25 cellular contexts compared by ENCODE assay signal in genomic region chr17:74497471-74497870, GRCh38. TPM values are rescaled to one million over a fixed set of nuclear protein-coding genes. Genes with fewer than 3 reads are reported as not detected.
DNase-seq lines count a peak whose midpoint lies in the region; ATAC-seq and TF ChIP-seq lines count a peak whose summit lies in the region.
"Had no signal": no experiment of that assay in that cellular context is flagged by ENCODE, and none has a peak within 500 bp of the region (broad histone marks: within the 10 kb centered on the region; RNA-seq: fewer than 3 reads in every experiment).

No MANE protein-coding gene starts in this region.

- H3K4me1 Mint-ChIP-seq in mesothelial cell of epicardium, result no peaks in the 10 kb centered on the region

- H3K27ac Mint-ChIP-seq in mesothelial cell of epicardium, result no peak overlapping the region

- 62 to 67% methylated on average over 5 of the region's 5 CpGs for WGBS in heart right ventricle, 2 donors

- H3K9me3 Mint-ChIP-seq in mesothelial cell of epicardium, result no peaks in the 10 kb centered on the region
- H3K9me3 Mint-ChIP-seq: CD4-positive, alpha-beta memory T cell had no signal

- H3K4me1 ChIP-seq in Peyer's patch (no peaks in the 10 kb centered on the region), heart right ventricle (no peaks in the 10 kb centered on the region)
- H3K4me1 ChIP-seq: A549, BE2C, Caco-2, SJSA1 had no signal

- no peak for TF ChIP-seq CTCF in Peyer's patch (IDR thresholded peaks at IDR 0.05)
- no peak for TF ChIP-seq CTCF in heart right ventricle (IDR thresholded peaks at IDR 0.05)
- TF ChIP-seq CTCF in mesothelial cell of epicardium (IDR thresholded peaks at IDR 0.05; ENCODE audit: unreplicated experiment), result no peak

- DNase-seq in activated effector memory CD4-positive, alpha-beta T cell treated with anti-CD3 and anti-CD28 coated beads, Interleukin-2, amount 50 U/mL, for 16 hours, result peak; percentile 19
- no peak for DNase-seq in activated effector memory CD4-positive, alpha-beta T cell treated with Interleukin-2 at 50 U/mL for 16 hours
- DNase-seq in Peyer's patch, result peak in 2 of 3 donors; percentile 4 to 38
- DNase-seq in islet precursor cell, result peak; percentile 40
- peak; percentile 34 for DNase-seq in ureter (ENCODE audit: low spot score)
- no peak for DNase-seq in heart right ventricle
- no peak for DNase-seq in mesothelial cell of epicardium (ENCODE audit: low spot score in 2 of 2, unreplicated experiment in 2 of 2)
- DNase-seq in HuH-7.5 (ENCODE audit: low spot score), result no peak
- DNase-seq: BE2C; Caco-2; CD4-positive, alpha-beta memory T cell; DND-41; H7; Kasumi-1; NCI-H1048; NCI-H1436; NCI-H1930; NCI-H345; NCI-H524; NCI-H82; OCI-M1 had no signal

- H3K4me3 ChIP-seq in Peyer's patch, result no peak overlapping the region
- H3K4me3 ChIP-seq in heart right ventricle, result no peak overlapping the region
- H3K4me3 ChIP-seq: A549, SJSA1 had no signal

- no peak for TF ChIP-seq POLR2A in Peyer's patch (IDR thresholded peaks at IDR 0.05)

- no peak overlapping the region for H3K4me3 Mint-ChIP-seq in mesothelial cell of epicardium
- H3K4me3 Mint-ChIP-seq: CD4-positive, alpha-beta memory T cell had no signal

- H3K36me3 ChIP-seq in Peyer's patch, result no peaks in the 10 kb centered on the region
- H3K36me3 ChIP-seq in heart right ventricle, result no peaks in the 10 kb centered on the region
- H3K36me3 ChIP-seq: BE2C, SJSA1 had no signal

- H3K27me3 Mint-ChIP-seq in mesothelial cell of epicardium (ENCODE audit: low read depth), result peaks cover 33% of the 10 kb centered on the region

- H3K27me3 ChIP-seq in Peyer's patch, result no peaks in the 10 kb centered on the region
- H3K27me3 ChIP-seq in heart right ventricle, result peaks cover 0 to 7% (median 0%) of the 10 kb centered on the region in 7 donors
- H3K27me3 ChIP-seq: SJSA1 had no signal

- H3K9me3 ChIP-seq in Peyer's patch (no peaks in the 10 kb centered on the region), heart right ventricle (no peaks in the 10 kb centered on the region)
- H3K9me3 ChIP-seq: A549, BE2C, Caco-2, SJSA1 had no signal

- no peaks in the 10 kb centered on the region for H3K36me3 Mint-ChIP-seq in mesothelial cell of epicardium
- H3K36me3 Mint-ChIP-seq: CD4-positive, alpha-beta memory T cell had no signal

- ATAC-seq in heart right ventricle, result no peak
- ATAC-seq: A549, Right ventricle myocardium inferior had no signal

- no peak overlapping the region for H3K27ac ChIP-seq in Peyer's patch
- no peak overlapping the region for H3K27ac ChIP-seq in heart right ventricle
- H3K27ac ChIP-seq: A549, SJSA1 had no signal

- intact Hi-C loops in heart right ventricle (cut with DNase I), result loop anchor here in 2 of 10 donors (10.0 kb wide), 2 partner anchors 123 to 193 kb away; no protein-coding TSS in a partner anchor

RNA-seq across cellular contexts. Expression of gene CD300A, which starts 31.0 kb away (rescaled TPM):
- total RNA-seq in Peyer's patch (10 to 100 TPM in 1 of 4 donors, 1 to 10 TPM in 3; 1.1 to 61.1 (median 6.8) TPM), ureter (4.3 TPM), heart right ventricle (10 to 100 TPM in 1 of 10 donors, 1 to 10 TPM in 4, under 1 TPM in 5; 0.38 to 13.1 (median 1.4) TPM), mesothelial cell of epicardium (not detected in 3 replicates)
- polyA plus RNA-seq in heart right ventricle, result 1 to 10 TPM in 1 of 2 donors, under 1 TPM in 1; 0.95 to 1.9 TPM
- total RNA-seq: Caco-2, MCF 10A, SJSA1 had no signal
- polyA plus RNA-seq: A549 had no signal

RNA-seq across cellular contexts. Expression of gene CD300LB, which starts 33.8 kb away (rescaled TPM):
- not detected for total RNA-seq in Peyer's patch
- 0.49 TPM for total RNA-seq in ureter
- 1 to 10 TPM in 1 of 10 donors, under 1 TPM in 5, not detected in 4; 0.14 to 1.7 (median 0.26) TPM for total RNA-seq in heart right ventricle
- under 1 TPM in 1 of 2 donors, not detected in 1; 0.25 TPM for polyA plus RNA-seq in heart right ventricle
- total RNA-seq in mesothelial cell of epicardium, result not detected in 3 replicates
- total RNA-seq: Caco-2, H7, MCF 10A, SJSA1 had no signal
- polyA plus RNA-seq: A549; CD4-positive, alpha-beta memory T cell had no signal

RNA-seq across cellular contexts. Expression of gene CD300C, which starts 48.4 kb away (rescaled TPM):
- not detected for total RNA-seq in Peyer's patch
- 0.68 TPM for total RNA-seq in ureter
- total RNA-seq in heart right ventricle, result 1 to 10 TPM in 1 of 10 donors, under 1 TPM in 9; 0.21 to 3.2 (median 0.55) TPM
- polyA plus RNA-seq in heart right ventricle, result under 1 TPM; 0.22 to 0.65 TPM
- not detected in 3 replicates for total RNA-seq in mesothelial cell of epicardium
- total RNA-seq: Caco-2; CD4-positive, alpha-beta memory T cell; H7; MCF 10A; SJSA1 had no signal
- polyA plus RNA-seq: A549; CD4-positive, alpha-beta memory T cell had no signal

Comparison
In these comparisons a context has a peak if more than half of its experiments do, and no peak if none do; other contexts are left out.
1. DNase-seq: peak in activated effector memory CD4-positive, alpha-beta T cell treated with anti-CD3 and anti-CD28 coated beads, Interleukin-2, amount 50 U/mL, for 16 hours (single experiment), Peyer's patch (2 of 3), islet precursor cell (single experiment) and ureter (single experiment); none in activated effector memory CD4-positive, alpha-beta T cell treated with Interleukin-2 at 50 U/mL for 16 hours (single experiment), heart right ventricle (0 of 2), mesothelial cell of epicardium (0 of 2) and HuH-7.5 (single experiment).